In the genomic region with DNA sequence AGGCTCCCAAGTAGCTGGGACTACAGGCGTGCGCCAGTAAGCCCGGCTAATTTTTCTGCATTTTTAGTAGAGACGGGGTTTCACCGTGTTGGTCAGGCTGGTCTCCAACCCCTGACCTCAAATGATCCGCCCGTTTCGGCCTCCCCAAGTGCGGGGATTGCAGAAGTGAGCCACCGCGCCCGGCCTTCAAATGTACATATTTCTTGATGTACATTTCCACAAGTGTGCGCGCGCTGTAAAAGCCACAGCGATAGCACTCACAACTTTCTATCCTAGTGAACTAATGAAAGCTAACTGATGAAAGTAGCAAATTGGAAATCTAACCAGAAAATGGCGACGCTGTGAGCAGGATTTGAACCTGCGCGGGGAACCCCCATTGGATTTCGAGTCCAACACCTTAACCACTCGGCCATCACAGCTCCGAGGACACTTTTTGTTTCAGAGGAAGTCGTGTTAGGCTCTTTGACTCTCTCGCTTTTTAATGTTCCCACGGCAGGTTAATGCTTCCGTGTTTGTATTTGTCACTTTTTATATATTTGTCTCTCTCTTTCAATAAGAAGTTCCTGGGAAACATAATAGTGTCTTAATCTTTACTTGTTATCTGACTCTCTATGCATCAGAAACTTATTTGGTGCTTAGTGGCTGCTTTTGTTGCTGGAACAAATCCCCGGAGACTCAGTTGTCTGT, we compare ENCODE assay signal across 8 cellular contexts.
A peak's percentile ranks its signal among the peaks of the same experiment; 100 is the strongest.
DNase-seq lines count a peak whose midpoint lies in the region; ATAC-seq and TF ChIP-seq lines count a peak whose summit lies in the region.

No MANE protein-coding gene starts in this region.

- H3K36me3 ChIP-seq in HUES64 (ENCODE audit: insufficient read depth, low read length): no peaks in the 10 kb centered on the region

- peaks cover 89% of the 10 kb centered on the region for H3K27me3 ChIP-seq in HUES64 (ENCODE audit: insufficient read depth, low read length)

- H3K9ac ChIP-seq in HUES64 (ENCODE audit: low read depth, low read length): no peak overlapping the region

- DNase-seq in NCI-H2171 treated with DMSO at 0.1 percent for 48 hours (lab: John Stamatoyannopoulos, UW): peak; percentile 45
- no peak for DNase-seq in NCI-H2171 (lab: John Stamatoyannopoulos, UW)
- no peak for DNase-seq in T-helper 17 cell
- no peak for DNase-seq in fibroblast of pulmonary artery (ENCODE audit: low read depth)
- peak in 1 of 2 donors; percentile 67 for DNase-seq in stimulated activated effector memory CD8-positive, alpha-beta T cell treated with anti-CD3 and anti-CD28 coated beads, Interleukin-12 subunit alpha, Interleukin-12 subunit beta, amount 100 ng/mL, for 72 hours (ENCODE audit: low spot score in 2 of 2)
- no peak for DNase-seq in DMS79 (lab: John Stamatoyannopoulos, UW)

- H3K4me1 ChIP-seq in HUES64 (ENCODE audit: insufficient read depth, low read length): peaks cover 10% of the 10 kb centered on the region; the same call in 1 of the 2 replicates

- peaks cover 9% of the 10 kb centered on the region for H3K9me3 Mint-ChIP-seq in stimulated activated effector memory CD8-positive, alpha-beta T cell treated with anti-CD3 and anti-CD28 coated beads, Interleukin-12 subunit alpha, Interleukin-12 subunit beta, amount 100 ng/mL, for 72 hours

- peaks cover 84% of the 10 kb centered on the region for H3K27me3 Mint-ChIP-seq in T-helper 17 cell

- ATAC-seq in GM21619 (IDR thresholded peaks at IDR 0.05; ENCODE audit: unreplicated experiment): peak; percentile 59
- no peak for ATAC-seq in T-helper 17 cell
- peak; percentile 46 for ATAC-seq in stimulated activated effector memory CD8-positive, alpha-beta T cell treated with anti-CD3 and anti-CD28 coated beads, Interleukin-12 subunit alpha, Interleukin-12 subunit beta, amount 100 ng/mL, for 72 hours

- no peak overlapping the region for H3K27ac Mint-ChIP-seq in T-helper 17 cell
- H3K27ac Mint-ChIP-seq in stimulated activated effector memory CD8-positive, alpha-beta T cell treated with anti-CD3 and anti-CD28 coated beads, Interleukin-12 subunit alpha, Interleukin-12 subunit beta, amount 100 ng/mL, for 72 hours: no peak overlapping the region

- H3K9me3 ChIP-seq in HUES64 (ENCODE audit: insufficient read depth, low read depth, low read length) (no peaks in the 10 kb centered on the region), T-helper 17 cell (ENCODE audit: control insufficient read depth, low read length, poor library complexity, severe bottlenecking) (peaks cover 13% of the 10 kb centered on the region)

- peak overlapping the region; percentile 1 for H3K4me3 Mint-ChIP-seq in T-helper 17 cell
- peak overlapping the region; percentile 46 for H3K4me3 Mint-ChIP-seq in stimulated activated effector memory CD8-positive, alpha-beta T cell treated with anti-CD3 and anti-CD28 coated beads, Interleukin-12 subunit alpha, Interleukin-12 subunit beta, amount 100 ng/mL, for 72 hours

- no peak overlapping the region for H3K27ac ChIP-seq in HUES64 (ENCODE audit: low read depth, low read length)

- no peak for TF ChIP-seq CTCF in fibroblast of pulmonary artery (IDR thresholded peaks at IDR 0.05; ENCODE audit: low read length, missing control alignments)

- H3K4me3 ChIP-seq in HUES64 (ENCODE audit: low read length) (peak overlapping the region; percentile 74), fibroblast of pulmonary artery (replicated peaks; ENCODE audit: low read depth, low read length) (peak overlapping the region; percentile 34)

- peaks cover 3% of the 10 kb centered on the region for H3K36me3 Mint-ChIP-seq in T-helper 17 cell (ENCODE audit: low read depth)
- H3K36me3 Mint-ChIP-seq in stimulated activated effector memory CD8-positive, alpha-beta T cell treated with anti-CD3 and anti-CD28 coated beads, Interleukin-12 subunit alpha, Interleukin-12 subunit beta, amount 100 ng/mL, for 72 hours: peaks cover 34% of the 10 kb centered on the region

- 3% methylated on average over 27 of the region's 28 CpGs for WGBS in HUES64

- peaks cover 4% of the 10 kb centered on the region for H3K4me1 Mint-ChIP-seq in T-helper 17 cell
- peaks cover 22% of the 10 kb centered on the region for H3K4me1 Mint-ChIP-seq in stimulated activated effector memory CD8-positive, alpha-beta T cell treated with anti-CD3 and anti-CD28 coated beads, Interleukin-12 subunit alpha, Interleukin-12 subunit beta, amount 100 ng/mL, for 72 hours
